ENCODE assay signal across 1 cellular context in genomic region chr3:110521019-110521418, GRCh38.
TF ChIP-seq lines count a peak whose summit lies in the region.

No MANE protein-coding gene starts in this region.

TF ChIP-seq in HCT116, 20 proteins besides CTCF, POLR2A, EP300 and RAD21 (continued from another document):
- TF ChIP-seq REST (IDR thresholded peaks at IDR 0.05; ENCODE audit: low read depth) = no peak
- TF ChIP-seq EGR1 (IDR thresholded peaks at IDR 0.05; ENCODE audit: low read depth) = no peak
- no peak for TF ChIP-seq ZBTB33 (IDR thresholded peaks at IDR 0.05; ENCODE audit: extremely low read depth, insufficient replicate concordance, low read length)
- TF ChIP-seq ZFX (IDR thresholded peaks at IDR 0.05) = no peak
- no peak for TF ChIP-seq ZNF274 (IDR thresholded peaks at IDR 0.05; ENCODE audit: low read depth, low read length)
- TF ChIP-seq SRF (IDR thresholded peaks at IDR 0.05; ENCODE audit: low read depth) = no peak
- TF ChIP-seq SIN3A (IDR thresholded peaks at IDR 0.05; ENCODE audit: low read depth) = no peak
